ENCODE assay signal across 8 cellular contexts in genomic region chr10:104274762-104275721, GRCh38. TPM values are rescaled to one million over a fixed set of nuclear protein-coding genes. Genes with fewer than 3 reads are reported as not detected.
DNase-seq lines count a peak whose midpoint lies in the region; ATAC-seq and TF ChIP-seq lines count a peak whose summit lies in the region.

No MANE protein-coding gene starts in this region.

- intact Hi-C loops in sigmoid colon (cut with DNase I): no loop called here

- H3F3A ChIP-seq in SK-N-SH (replicated peaks; ENCODE audit: insufficient read depth): peaks cover 19% of the 10 kb centered on the region

- no peaks in the 10 kb centered on the region for H3K79me2 ChIP-seq in SK-N-SH (ENCODE audit: insufficient read depth)

- POLR2A ChIA-PET in GM10248 (lab: Yijun Ruan, JAX) (no interaction called here), SK-N-SH (lab: Yijun Ruan, JAX) (interaction anchor here (0.5 kb wide), 1 partner anchor 224 kb away, joined by 3 read pairs; no protein-coding TSS in a partner anchor)

- H3K4me1 ChIP-seq in SK-N-SH (ENCODE audit: control insufficient read depth in 1 of 2, insufficient read depth in 2 of 2, low read depth in 1 of 2, low read length in 1 of 2) (peaks cover 2 to 11% of the 10 kb centered on the region in 2 experiments; a peak in 2 of 4 replicates), right atrium auricular region (peaks cover 0 to 8% of the 10 kb centered on the region in 2 donors), sigmoid colon (peaks cover 0 to 7% (median 2%) of the 10 kb centered on the region in 4 donors)

- 63% methylated on average over 28 of the region's 42 CpGs for WGBS in SK-N-SH (ENCODE audit: low lambda C conversion rate)
- WGBS in sigmoid colon, 2 donors: 6 to 17% methylated on average over 42 of the region's 42 CpGs

- no peaks in the 10 kb centered on the region for H4K20me1 ChIP-seq in SK-N-SH (ENCODE audit: insufficient read depth)

- peak overlapping the region; percentile 71; the same call in 1 of the 2 replicates for H2AFZ ChIP-seq in SK-N-SH (ENCODE audit: low read depth)

- no peak overlapping the region for H3K4me2 ChIP-seq in SK-N-SH

- TF ChIP-seq CTCF in GM10248 (IDR thresholded peaks at IDR 0.05; ENCODE audit: control extremely low read depth, extremely low read depth, low read depth, missing control alignments) (peak; percentile 76), SK-N-SH (IDR thresholded peaks at IDR 0.05) (peak; percentile 53), right atrium auricular region (IDR thresholded peaks at IDR 0.05) (peak; percentile 70 to 86), sigmoid colon (IDR thresholded peaks at IDR 0.05) (peak in 3 of 4 experiments; percentile 48 to 64 (median 51))

- H3K4me3 ChIP-seq in SK-N-SH (ENCODE audit: low read depth in 2 of 2, low read length in 1 of 2): peak overlapping the region in 1 of 2 experiments; percentile 41; a peak in 1 of 4 replicates
- H3K4me3 ChIP-seq in right atrium auricular region: no peak overlapping the region
- peak overlapping the region in 2 of 4 donors; percentile 9 to 25 for H3K4me3 ChIP-seq in sigmoid colon

- no peak for TF ChIP-seq POLR2A in sigmoid colon (IDR thresholded peaks at IDR 0.05)

- H3K9me2 ChIP-seq in SK-N-SH: no peaks in the 10 kb centered on the region

- H3K27ac ChIP-seq in SK-N-SH (ENCODE audit: low read depth in 2 of 2, low read length in 1 of 2) (peak overlapping the region in 1 of 2 experiments; percentile 76; a peak in 1 of 4 replicates), right atrium auricular region (no peak overlapping the region), sigmoid colon (no peak overlapping the region)

- TF ChIP-seq EP300 in SK-N-SH (IDR thresholded peaks at IDR 0.05; ENCODE audit: borderline replicate concordance in 1 of 2, low read depth in 1 of 2, low read length in 1 of 2) (no peak), sigmoid colon (IDR thresholded peaks at IDR 0.05) (no peak)

- no peak overlapping the region for H3K9ac ChIP-seq in SK-N-SH

- no peaks in the 10 kb centered on the region for H3K9me3 ChIP-seq in SK-N-SH
- H3K9me3 ChIP-seq in right atrium auricular region: no peaks in the 10 kb centered on the region
- H3K9me3 ChIP-seq in sigmoid colon: no peaks in the 10 kb centered on the region

- DNase-seq in GM10248 (ENCODE audit: extremely low spot score) (peak; percentile 73), SK-N-SH (peak; percentile 79), amygdala (lab: John Stamatoyannopoulos, UW) (peak in 42 of 56 donors; percentile 6 to 77 (median 38)), right atrium auricular region (ENCODE audit: low spot score) (no peak), sigmoid colon (no peak), hepatic stellate cell (ENCODE audit: low spot score) (no peak)

- ATAC-seq in HG02678 (IDR thresholded peaks at IDR 0.05; ENCODE audit: unreplicated experiment) (peak; percentile 77), GM18873 (IDR thresholded peaks at IDR 0.05; ENCODE audit: low FRiP score, unreplicated experiment) (no peak)

- H3K27me3 ChIP-seq in SK-N-SH (ENCODE audit: insufficient read depth) (no peaks in the 10 kb centered on the region), right atrium auricular region (no peaks in the 10 kb centered on the region), sigmoid colon (peaks cover 0 to 15% (median 8%) of the 10 kb centered on the region in 3 donors)

- CTCF ChIA-PET in GM10248 (lab: Yijun Ruan, JAX): interaction anchor here (0.7 to 11.7 kb wide), 20 partner anchors 10 to 387 kb away, joined by 3 to 218 read pairs (median 6); partner anchors contain the start of genes CFAP58, GSTO1, ITPRIP and SFR1
- CTCF ChIA-PET in SK-N-SH (lab: Yijun Ruan, JAX): interaction anchor here (0.8 to 8.7 kb wide), 28 partner anchors 8 to 390 kb away, joined by 3 to 118 read pairs (median 5); partner anchors contain the start of genes CFAP58, GSTO1, ITPRIP and SFR1

- peak; percentile 39 for TF ChIP-seq RAD21 in SK-N-SH (IDR thresholded peaks at IDR 0.05; ENCODE audit: low read length)

- H3K36me3 ChIP-seq in SK-N-SH (replicated peaks in 1 of 2; ENCODE audit: control insufficient read depth in 1 of 2, insufficient read depth in 2 of 2, low read length in 1 of 2): no peaks in the 10 kb centered on the region
- no peaks in the 10 kb centered on the region for H3K36me3 ChIP-seq in right atrium auricular region
- H3K36me3 ChIP-seq in sigmoid colon: no peaks in the 10 kb centered on the region

TF ChIP-seq in SK-N-SH, 30 proteins besides CTCF, POLR2A, EP300 and RAD21:
- TF ChIP-seq MAX (IDR thresholded peaks at IDR 0.05; ENCODE audit: low read depth) (no peak), YY1 (IDR thresholded peaks at IDR 0.05; ENCODE audit: low read depth) (no peak), GATA2 (CRISPR knock-in tag; IDR thresholded peaks at IDR 0.05) (no peak), NFIC (IDR thresholded peaks at IDR 0.05; ENCODE audit: borderline replicate concordance) (no peak), CHD2 (IDR thresholded peaks at IDR 0.05; ENCODE audit: low read length, partially characterized antibody) (no peak), MXI1 (IDR thresholded peaks at IDR 0.05; ENCODE audit: low read depth, low read length) (no peak), RFX5 (IDR thresholded peaks at IDR 0.05; ENCODE audit: low read length) (no peak), POLR2AphosphoS5 (IDR thresholded peaks at IDR 0.05; ENCODE audit: low read depth, low read length) (no peak), SMC3 (IDR thresholded peaks at IDR 0.05; ENCODE audit: low read depth, low read length) (no peak), TCF12 (IDR thresholded peaks at IDR 0.05) (no peak), FOSL2 (IDR thresholded peaks at IDR 0.05; ENCODE audit: borderline replicate concordance, low read depth) (no peak), JUND (IDR thresholded peaks at IDR 0.05) (no peak), FOXM1 (IDR thresholded peaks at IDR 0.05; ENCODE audit: low read depth) (no peak), TEAD4 (IDR thresholded peaks at IDR 0.05; ENCODE audit: borderline replicate concordance, insufficient read depth) (no peak)
- TF ChIP-seq, protein P1, sequence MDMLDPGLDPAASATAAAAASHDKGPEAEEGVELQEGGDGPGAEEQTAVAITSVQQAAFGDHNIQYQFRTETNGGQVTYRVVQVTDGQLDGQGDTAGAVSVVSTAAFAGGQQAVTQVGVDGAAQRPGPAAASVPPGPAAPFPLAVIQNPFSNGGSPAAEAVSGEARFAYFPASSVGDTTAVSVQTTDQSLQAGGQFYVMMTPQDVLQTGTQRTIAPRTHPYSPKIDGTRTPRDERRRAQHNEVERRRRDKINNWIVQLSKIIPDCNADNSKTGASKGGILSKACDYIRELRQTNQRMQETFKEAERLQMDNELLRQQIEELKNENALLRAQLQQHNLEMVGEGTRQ (IDR thresholded peaks at IDR 0.05; ENCODE audit: borderline replicate concordance, low read depth, low read length): no peak
TF ChIP-seq in SK-N-SH: peak in this region for 0.

RNA-seq across cellular contexts. Expression of gene GSTO2, which starts 6.1 kb away (rescaled TPM):
- polyA plus RNA-seq in SK-N-SH (2012; rRNA removed): 0.47 and 0.49 TPM in 2 replicates
- polyA plus RNA-seq in SK-N-SH (2012; cell fraction: cytosol; rRNA removed): 0.33 and 0.46 TPM in 2 replicates
- polyA plus RNA-seq in SK-N-SH (2012; cell fraction: nucleus; rRNA removed): 0.58 and 0.73 TPM in 2 replicates
- total RNA-seq in right atrium auricular region: under 1 TPM; 0.55 to 0.63 TPM
- 1 to 10 TPM in 3 of 4 donors, under 1 TPM in 1; 0.68 to 2.1 (median 1.4) TPM for total RNA-seq in sigmoid colon
- 10 to 100 TPM in 2 of 3 donors, 1 to 10 TPM in 1; 9.7 to 13.2 (median 12.2) TPM for polyA plus RNA-seq in sigmoid colon

RNA-seq across cellular contexts. Expression of gene GSTO1, which starts 20.4 kb away (rescaled TPM):
- 114 and 126 TPM in 2 replicates for polyA plus RNA-seq in SK-N-SH (2012; rRNA removed)
- 145 and 188 TPM in 2 replicates for polyA plus RNA-seq in SK-N-SH (2012; cell fraction: cytosol; rRNA removed)
- 58.2 and 67.8 TPM in 2 replicates for polyA plus RNA-seq in SK-N-SH (2012; cell fraction: nucleus; rRNA removed)
- total RNA-seq in right atrium auricular region: 100 to 1,000 TPM; 257 to 291 TPM
- total RNA-seq in sigmoid colon: 100 to 1,000 TPM in 3 of 4 donors, 10 to 100 TPM in 1; 77.5 to 178 (median 131) TPM
- polyA plus RNA-seq in sigmoid colon: 100 to 1,000 TPM; 107 to 189 (median 141) TPM

RNA-seq across cellular contexts. Expression of gene CFAP43, which starts 42.9 kb away (rescaled TPM):
- 0.23 and 0.35 TPM in 2 replicates for polyA plus RNA-seq in SK-N-SH (2012; rRNA removed)
- polyA plus RNA-seq in SK-N-SH (2012; cell fraction: cytosol; rRNA removed): 0.28 and 0.37 TPM in 2 replicates
- polyA plus RNA-seq in SK-N-SH (2012; cell fraction: nucleus; rRNA removed): 0.66 and 0.85 TPM in 2 replicates
- total RNA-seq in right atrium auricular region: under 1 TPM in 1 of 2 donors, not detected in 1; 0.12 TPM
- total RNA-seq in sigmoid colon: under 1 TPM; 0.36 to 0.83 (median 0.59) TPM
- polyA plus RNA-seq in sigmoid colon: under 1 TPM in 2 of 3 donors, not detected in 1; 0.22 to 0.60 TPM

Comparison
In these comparisons a context has a peak if more than half of its experiments do, and no peak if none do; other contexts are left out.
1. DNase-seq: peak in GM10248 (single experiment), SK-N-SH (single experiment) and amygdala (42 of 56); none in right atrium auricular region (single experiment), sigmoid colon (single experiment) and hepatic stellate cell (single experiment).
2. Peak in every context shown above with its lines, with median percentiles within 50 percentile points of each other: CTCF ChIP-seq.